18 cellular contexts compared by ENCODE assay signal in genomic region chr1:15911927-15912326, GRCh38.
DNase-seq lines count a peak whose midpoint lies in the region; ATAC-seq, FAIRE-seq and TF ChIP-seq lines count a peak whose summit lies in the region.
"Had no signal": no experiment of that assay in that cellular context is flagged by ENCODE, and none has a peak within 500 bp of the region (broad histone marks: within the 10 kb centered on the region; RNA-seq: fewer than 3 reads in every experiment).

No MANE protein-coding gene starts in this region.

- no peak overlapping the region for H3K4me3 Mint-ChIP-seq in osteocyte (ENCODE audit: unreplicated experiment)

- H3K9me3 ChIP-seq in OCI-LY7 (ENCODE audit: low read length) (no peaks in the 10 kb centered on the region), pancreas (no peaks in the 10 kb centered on the region), small intestine (ENCODE audit: control insufficient read depth, low read depth) (no peaks in the 10 kb centered on the region)
- H3K9me3 ChIP-seq: SJCRH30 had no signal

- CTCF ChIA-PET in OCI-LY7 (lab: Charles Lee; ENCODE audit: unreplicated experiment) = no interaction called here

- peaks cover 96% of the 10 kb centered on the region for H3K36me3 ChIP-seq in OCI-LY7 (ENCODE audit: insufficient read depth, low read length)
- H3K36me3 ChIP-seq in pancreas = peaks cover 0 to 19% (median 4%) of the 10 kb centered on the region in 3 donors
- H3K36me3 ChIP-seq in small intestine (ENCODE audit: control insufficient read depth in 2 of 2, insufficient read depth in 2 of 2, low read length in 2 of 2) = peaks cover 1 to 12% of the 10 kb centered on the region in 2 donors

- H3K27ac ChIP-seq in C4-2B (peak overlapping the region; percentile 25), OCI-LY7 (ENCODE audit: low read depth, low read length, poor library complexity, severe bottlenecking) (no peak overlapping the region), pancreas (peak overlapping the region in 2 of 4 donors; percentile 17 to 40), small intestine (ENCODE audit: low read depth in 1 of 2, low read length in 1 of 2) (no peak overlapping the region)
- H3K27ac ChIP-seq: BLaER1 treated with 17β-estradiol and CSF1 and Interleukin-3, amounts not matched to agents 10 nM and 100 nM; SJCRH30 had no signal

- no peak overlapping the region for H2AFZ ChIP-seq in OCI-LY7 (ENCODE audit: low read length)

- WGBS in pancreas, 2 donors = 12 to 19% methylated on average over 2 of the region's 2 CpGs
- WGBS in small intestine, 3 donors = 53 to 73% (median 62%) methylated on average over 2 of the region's 2 CpGs

- H3K4me3 ChIP-seq in OCI-LY7 (ENCODE audit: low read depth, low read length, poor library complexity, severe bottlenecking) (no peak overlapping the region), epithelial cell of esophagus (ENCODE audit: low read length) (no peak overlapping the region), pancreas (no peak overlapping the region), small intestine (ENCODE audit: low read depth in 1 of 2, low read length in 2 of 2) (no peak overlapping the region)
- H3K4me3 ChIP-seq: BLaER1 treated with 17β-estradiol and CSF1 and Interleukin-3, amounts not matched to agents 10 nM and 100 nM; SJCRH30 had no signal

- peaks cover 98% of the 10 kb centered on the region for H3K79me2 ChIP-seq in OCI-LY7 (ENCODE audit: insufficient read depth, low read depth, low read length)

- intact Hi-C loops in OCI-LY7 (cut with micrococcal nuclease; ENCODE audit: unreplicated experiment) (no loop called here), pancreas (cut with DNase I) (no loop called here)

- H4K20me1 ChIP-seq in OCI-LY7 (ENCODE audit: insufficient read depth, low read length) = peaks cover 21% of the 10 kb centered on the region; the same call in 1 of the 2 replicates

- no peak overlapping the region for H3K4me2 ChIP-seq in OCI-LY7 (ENCODE audit: low read length)
- H3K4me2 ChIP-seq: BLaER1 treated with 17β-estradiol and CSF1 and Interleukin-3, amounts not matched to agents 10 nM and 100 nM had no signal

- no peaks in the 10 kb centered on the region for H3K4me1 ChIP-seq in OCI-LY7 (ENCODE audit: insufficient read depth, low read length, poor library complexity, severe bottlenecking)
- H3K4me1 ChIP-seq in pancreas = peaks cover 14 to 17% (median 14%) of the 10 kb centered on the region in 3 donors
- no peaks in the 10 kb centered on the region for H3K4me1 ChIP-seq in small intestine (ENCODE audit: control insufficient read depth in 2 of 2, insufficient read depth in 1 of 2, low read depth in 1 of 2, low read length in 1 of 2)
- H3K4me1 ChIP-seq: SJCRH30 had no signal

- H3K27ac Mint-ChIP-seq in osteocyte (ENCODE audit: unreplicated experiment) = no peak overlapping the region

- no peaks in the 10 kb centered on the region for H3K9me2 ChIP-seq in OCI-LY7 (ENCODE audit: insufficient read depth, low read length)

- BruUV-seq in OCI-LY7 (replicated peaks; lab: Mats Ljungman, UMichigan) = TSS peak; percentile 24

- no peaks in the 10 kb centered on the region for H3K9me3 Mint-ChIP-seq in osteocyte (ENCODE audit: unreplicated experiment)

- H3K27me3 Mint-ChIP-seq in osteocyte (ENCODE audit: unreplicated experiment) = no peaks in the 10 kb centered on the region

- peak; percentile 88 to 93 (median 90) for ATAC-seq in pancreas

- POLR2A ChIA-PET in OCI-LY7 (lab: Charles Lee) = no interaction called here

- H3K36me3 Mint-ChIP-seq in osteocyte (ENCODE audit: unreplicated experiment) = peaks cover 44% of the 10 kb centered on the region

- TF ChIP-seq CTCF in C4-2B (conservative IDR thresholded peaks at IDR 0.05) (no peak; the same call in 1 of the 2 replicates), OCI-LY7 (conservative IDR thresholded peaks at IDR 0.05; ENCODE audit: low read length) (no peak), epithelial cell of esophagus (IDR thresholded peaks at IDR 0.05; ENCODE audit: insufficient read depth, low read depth, low read length, missing control alignments) (no peak), pancreas (IDR thresholded peaks at IDR 0.05) (no peak), osteocyte (IDR thresholded peaks at IDR 0.05) (no peak)

- FAIRE-seq in pancreas (lab: Jason Lieb, UNC) = no peak
- no peak for FAIRE-seq in small intestine (lab: Jason Lieb, UNC)
- FAIRE-seq: H1 had no signal

- DNase-seq in OCI-LY7 (ENCODE audit: low spot score) (no peak), epithelial cell of esophagus (ENCODE audit: low read depth) (peak; percentile 75), pancreas (peak in 3 of 6 donors; percentile 52 to 68 (median 58)), osteocyte (ENCODE audit: extremely low spot score, unreplicated experiment) (no peak), small intestine (no peak), D341Med (ENCODE audit: low spot score) (no peak)
- DNase-seq: DMS 273 treated with DMSO at 0.1 percent for 48 hours, DND-41, Karpas-422, MM.1S, NCI-H1092 treated with DMSO at 0.1 percent for 48 hours, NCI-H146, NCI-H2081, RPMI8226, SJCRH30 had no signal

- H3K27me3 ChIP-seq in pancreas (no peaks in the 10 kb centered on the region), small intestine (ENCODE audit: control insufficient read depth in 2 of 2, insufficient read depth in 2 of 2, low read length in 2 of 2) (no peaks in the 10 kb centered on the region)
- H3K27me3 ChIP-seq: BLaER1 treated with 17β-estradiol and CSF1 and Interleukin-3, amounts not matched to agents 10 nM and 100 nM; SJCRH30 had no signal

- H3K4me1 Mint-ChIP-seq in osteocyte (ENCODE audit: unreplicated experiment) = peaks cover 10% of the 10 kb centered on the region
